In genomic region chr3:52128118-52128683, GRCh38 we compare ENCODE assay signal across 1 cellular context.
A peak's percentile ranks its signal among the peaks of the same experiment; 100 is the strongest.
TF ChIP-seq lines count a peak whose summit lies in the region.

No MANE protein-coding gene starts in this region.

TF ChIP-seq in HEK293, 187 proteins besides CTCF, POLR2A, EP300 and RAD21 (continued from another document):
- TF ChIP-seq PRDM10 (tag by site-specific recombination; IDR thresholded peaks at IDR 0.05) (peak; percentile 57; the same call in 1 of the 2 replicates), ZXDB (tag by site-specific recombination; IDR thresholded peaks at IDR 0.05) (peak; percentile 53; the same call in 1 of the 2 replicates), ZIC2 (tag by site-specific recombination; IDR thresholded peaks at IDR 0.05) (peak; percentile 86), ZBTB20 (tag by site-specific recombination; IDR thresholded peaks at IDR 0.05) (peak; percentile 31; the same call in 1 of the 2 replicates), IKZF3 (tag by site-specific recombination; IDR thresholded peaks at IDR 0.05) (0 out of 2 replicates have a peak, but pooled peaks have one; percentile 26), TRIM28 (IDR thresholded peaks at IDR 0.05; ENCODE audit: borderline replicate concordance, low read length) (peak; percentile 89; the same call in 1 of the 2 replicates), ZNF341 (tag by site-specific recombination; IDR thresholded peaks at IDR 0.05; ENCODE audit: low read depth) (peak; percentile 52), ZNF423 (tag by site-specific recombination; IDR thresholded peaks at IDR 0.05) (no peak), YY1 (tag by site-specific recombination; IDR thresholded peaks at IDR 0.05) (no peak), ZNF335 (tag by site-specific recombination; conservative IDR thresholded peaks at IDR 0.05) (peak; percentile 73), SP7 (tag by site-specific recombination; IDR thresholded peaks at IDR 0.05) (0 out of 2 replicates have a peak, but pooled peaks have one; percentile 17), GLIS1 (tag by site-specific recombination; IDR thresholded peaks at IDR 0.05) (peak; percentile 68), ZNF571 (tag by site-specific recombination; IDR thresholded peaks at IDR 0.05) (no peak), ZNF677 (tag by site-specific recombination; IDR thresholded peaks at IDR 0.05) (no peak), ZSCAN30 (tag by site-specific recombination; IDR thresholded peaks at IDR 0.05) (no peak), ZNF777 (tag by site-specific recombination; IDR thresholded peaks at IDR 0.05; ENCODE audit: borderline replicate concordance) (no peak), OSR2 (tag by site-specific recombination; IDR thresholded peaks at IDR 0.05) (peak; percentile 76), ZNF585B (tag by site-specific recombination; IDR thresholded peaks at IDR 0.05) (no peak), KLF8 (tag by site-specific recombination; IDR thresholded peaks at IDR 0.05) (no peak), FEZF1 (tag by site-specific recombination; IDR thresholded peaks at IDR 0.05) (peak; percentile 78), ZBTB48 (tag by site-specific recombination; IDR thresholded peaks at IDR 0.05) (peak; percentile 47; the same call in 1 of the 2 replicates), PRDM2 (tag by site-specific recombination; IDR thresholded peaks at IDR 0.05; ENCODE audit: borderline replicate concordance) (no peak), ZNF549 (tag by site-specific recombination; IDR thresholded peaks at IDR 0.05) (no peak)
TF ChIP-seq in HEK293: peak in this region for 17.
